1 cellular context compared by ENCODE assay signal in the genomic region with DNA sequence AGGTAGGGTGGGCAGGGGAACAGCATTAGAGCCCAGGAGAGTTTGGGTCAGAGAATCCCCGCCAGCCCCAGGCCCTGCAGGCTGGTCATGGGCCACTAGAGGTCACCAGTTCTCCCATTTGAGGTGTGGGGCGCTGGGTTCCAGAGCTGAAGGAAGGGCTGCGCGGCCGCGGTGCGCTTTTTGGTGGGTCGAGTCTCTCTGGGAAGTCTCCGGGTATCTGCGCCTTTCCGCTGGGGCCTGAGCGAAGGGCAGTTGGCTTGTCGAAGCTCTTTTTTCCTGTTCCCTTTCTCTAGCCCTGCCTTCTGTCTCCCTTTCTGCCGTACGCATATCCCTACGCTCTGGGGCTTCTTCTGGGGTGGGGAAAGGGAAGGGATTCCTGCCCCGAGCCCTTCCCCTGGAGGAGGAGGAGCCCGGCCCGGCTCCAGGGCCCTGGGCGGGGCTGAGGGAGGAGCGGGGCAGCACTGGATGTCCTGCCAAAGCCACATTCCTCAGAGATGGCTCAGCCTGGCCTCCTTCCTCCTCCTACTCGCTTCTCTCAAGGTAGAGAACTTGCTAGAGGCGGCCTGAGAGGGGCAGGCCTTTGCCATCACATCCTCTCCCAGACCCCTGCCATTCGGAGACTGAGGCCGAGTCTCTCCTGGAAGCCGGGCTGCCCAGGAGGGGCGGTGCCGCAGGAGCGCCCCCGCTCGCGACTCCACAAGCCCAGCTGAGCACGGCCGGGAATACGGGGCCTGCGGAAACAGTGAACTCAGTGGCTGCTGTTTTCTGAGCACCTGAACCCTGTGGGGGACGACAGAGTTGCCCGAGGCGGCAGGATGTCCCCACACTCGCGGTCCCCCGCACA.
TF ChIP-seq lines count a peak whose summit lies in the region.

No MANE protein-coding gene starts in this region.

TF ChIP-seq in HepG2, 621 proteins besides CTCF, POLR2A, EP300 and RAD21 (continued from another document and continues in another):
- TF ChIP-seq KAT2B (IDR thresholded peaks at IDR 0.05; ENCODE audit: borderline replicate concordance, low read depth, low read length) (no peak), JDP2 (CRISPR knock-in tag; IDR thresholded peaks at IDR 0.05; ENCODE audit: borderline replicate concordance) (no peak), HOXA3 (CRISPR knock-in tag; IDR thresholded peaks at IDR 0.05) (peak; percentile 35; the same call in 1 of the 2 replicates), ZNF570 (CRISPR knock-in tag; IDR thresholded peaks at IDR 0.05; ENCODE audit: borderline replicate concordance) (no peak), TBP (CRISPR knock-in tag; IDR thresholded peaks at IDR 0.05) (no peak), PCBP2 (optimal IDR thresholded peaks at IDR 0.05; ENCODE audit: low read depth, low read length, poor library complexity, severe bottlenecking) (peak; percentile 69), YY1 (IDR thresholded peaks at IDR 0.05; ENCODE audit: insufficient read depth, insufficient replicate concordance, low read depth, low read length) (no peak), SRSF4 (IDR thresholded peaks at IDR 0.05; ENCODE audit: low read depth, low read length, poor library complexity, severe bottlenecking) (no peak), ZNF569 (CRISPR knock-in tag; IDR thresholded peaks at IDR 0.05; ENCODE audit: borderline replicate concordance) (no peak), ZFYVE20 (CRISPR knock-in tag; IDR thresholded peaks at IDR 0.05; ENCODE audit: borderline replicate concordance, low read depth) (no peak), HMGA1 (CRISPR knock-in tag; conservative IDR thresholded peaks at IDR 0.05) (no peak), YEATS2 (CRISPR knock-in tag; IDR thresholded peaks at IDR 0.05; ENCODE audit: borderline replicate concordance) (no peak), GZF1 (CRISPR knock-in tag; IDR thresholded peaks at IDR 0.05) (no peak), ZNF768 (CRISPR knock-in tag; IDR thresholded peaks at IDR 0.05) (peak; percentile 7), ZNF790 (CRISPR knock-in tag; IDR thresholded peaks at IDR 0.05; ENCODE audit: borderline replicate concordance) (no peak), SMARCC2 (IDR thresholded peaks at IDR 0.05) (no peak), TAF15 (IDR thresholded peaks at IDR 0.05; ENCODE audit: low read depth, low read length, poor library complexity, severe bottlenecking) (no peak), SMAD3 (CRISPR knock-in tag; IDR thresholded peaks at IDR 0.05) (no peak; the same call in 1 of the 2 replicates), BORCS8-MEF2B (CRISPR knock-in tag; IDR thresholded peaks at IDR 0.05) (no peak), ZNF850 (CRISPR knock-in tag; conservative IDR thresholded peaks at IDR 0.05) (no peak), SRSF9 (IDR thresholded peaks at IDR 0.05; ENCODE audit: borderline replicate concordance, insufficient read depth, low read depth, low read length, poor library complexity, severe bottlenecking) (no peak), TMF1 (CRISPR knock-in tag; IDR thresholded peaks at IDR 0.05; ENCODE audit: low read depth) (no peak), ZBTB8A (CRISPR knock-in tag; IDR thresholded peaks at IDR 0.05; ENCODE audit: borderline replicate concordance, low read depth) (no peak; the same call in 1 of the 2 replicates), RBFOX2 (IDR thresholded peaks at IDR 0.05; ENCODE audit: low read depth, low read length) (peak; percentile 87), SKI (IDR thresholded peaks at IDR 0.05; ENCODE audit: partially characterized antibody) (no peak), FOXJ3 (CRISPR knock-in tag; IDR thresholded peaks at IDR 0.05; ENCODE audit: borderline replicate concordance) (no peak), TEAD2 (CRISPR knock-in tag; IDR thresholded peaks at IDR 0.05) (no peak), FOXO1 (CRISPR knock-in tag; IDR thresholded peaks at IDR 0.05) (no peak; the same call in none of the 2 replicates), STAG1 (CRISPR knock-in tag; IDR thresholded peaks at IDR 0.05) (peak; percentile 87), CCAR2 (optimal IDR thresholded peaks at IDR 0.05; ENCODE audit: low read depth, low read length) (no peak), REL (CRISPR knock-in tag; conservative IDR thresholded peaks at IDR 0.05) (no peak), ZNF672 (CRISPR knock-in tag; IDR thresholded peaks at IDR 0.05) (no peak), ZNF530 (CRISPR knock-in tag; IDR thresholded peaks at IDR 0.05; ENCODE audit: low read depth) (no peak), ZNF143 (CRISPR knock-in tag; IDR thresholded peaks at IDR 0.05) (no peak), U2AF1 (optimal IDR thresholded peaks at IDR 0.05; ENCODE audit: low read depth, low read length) (peak; percentile 80), KMT2A (CRISPR knock-in tag; IDR thresholded peaks at IDR 0.05) (peak; percentile 23; the same call in 1 of the 2 replicates)
- TF ChIP-seq, protein P1, sequence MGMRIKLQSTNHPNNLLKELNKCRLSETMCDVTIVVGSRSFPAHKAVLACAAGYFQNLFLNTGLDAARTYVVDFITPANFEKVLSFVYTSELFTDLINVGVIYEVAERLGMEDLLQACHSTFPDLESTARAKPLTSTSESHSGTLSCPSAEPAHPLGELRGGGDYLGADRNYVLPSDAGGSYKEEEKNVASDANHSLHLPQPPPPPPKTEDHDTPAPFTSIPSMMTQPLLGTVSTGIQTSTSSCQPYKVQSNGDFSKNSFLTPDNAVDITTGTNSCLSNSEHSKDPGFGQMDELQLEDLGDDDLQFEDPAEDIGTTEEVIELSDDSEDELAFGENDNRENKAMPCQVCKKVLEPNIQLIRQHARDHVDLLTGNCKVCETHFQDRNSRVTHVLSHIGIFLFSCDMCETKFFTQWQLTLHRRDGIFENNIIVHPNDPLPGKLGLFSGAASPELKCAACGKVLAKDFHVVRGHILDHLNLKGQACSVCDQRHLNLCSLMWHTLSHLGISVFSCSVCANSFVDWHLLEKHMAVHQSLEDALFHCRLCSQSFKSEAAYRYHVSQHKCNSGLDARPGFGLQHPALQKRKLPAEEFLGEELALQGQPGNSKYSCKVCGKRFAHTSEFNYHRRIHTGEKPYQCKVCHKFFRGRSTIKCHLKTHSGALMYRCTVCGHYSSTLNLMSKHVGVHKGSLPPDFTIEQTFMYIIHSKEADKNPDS (CRISPR knock-in tag; IDR thresholded peaks at IDR 0.05), result no peak
- TF ChIP-seq, protein P2, sequence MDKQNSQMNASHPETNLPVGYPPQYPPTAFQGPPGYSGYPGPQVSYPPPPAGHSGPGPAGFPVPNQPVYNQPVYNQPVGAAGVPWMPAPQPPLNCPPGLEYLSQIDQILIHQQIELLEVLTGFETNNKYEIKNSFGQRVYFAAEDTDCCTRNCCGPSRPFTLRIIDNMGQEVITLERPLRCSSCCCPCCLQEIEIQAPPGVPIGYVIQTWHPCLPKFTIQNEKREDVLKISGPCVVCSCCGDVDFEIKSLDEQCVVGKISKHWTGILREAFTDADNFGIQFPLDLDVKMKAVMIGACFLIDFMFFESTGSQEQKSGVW (CRISPR knock-in tag; IDR thresholded peaks at IDR 0.05; ENCODE audit: borderline replicate concordance), result no peak
- TF ChIP-seq, protein P3, sequence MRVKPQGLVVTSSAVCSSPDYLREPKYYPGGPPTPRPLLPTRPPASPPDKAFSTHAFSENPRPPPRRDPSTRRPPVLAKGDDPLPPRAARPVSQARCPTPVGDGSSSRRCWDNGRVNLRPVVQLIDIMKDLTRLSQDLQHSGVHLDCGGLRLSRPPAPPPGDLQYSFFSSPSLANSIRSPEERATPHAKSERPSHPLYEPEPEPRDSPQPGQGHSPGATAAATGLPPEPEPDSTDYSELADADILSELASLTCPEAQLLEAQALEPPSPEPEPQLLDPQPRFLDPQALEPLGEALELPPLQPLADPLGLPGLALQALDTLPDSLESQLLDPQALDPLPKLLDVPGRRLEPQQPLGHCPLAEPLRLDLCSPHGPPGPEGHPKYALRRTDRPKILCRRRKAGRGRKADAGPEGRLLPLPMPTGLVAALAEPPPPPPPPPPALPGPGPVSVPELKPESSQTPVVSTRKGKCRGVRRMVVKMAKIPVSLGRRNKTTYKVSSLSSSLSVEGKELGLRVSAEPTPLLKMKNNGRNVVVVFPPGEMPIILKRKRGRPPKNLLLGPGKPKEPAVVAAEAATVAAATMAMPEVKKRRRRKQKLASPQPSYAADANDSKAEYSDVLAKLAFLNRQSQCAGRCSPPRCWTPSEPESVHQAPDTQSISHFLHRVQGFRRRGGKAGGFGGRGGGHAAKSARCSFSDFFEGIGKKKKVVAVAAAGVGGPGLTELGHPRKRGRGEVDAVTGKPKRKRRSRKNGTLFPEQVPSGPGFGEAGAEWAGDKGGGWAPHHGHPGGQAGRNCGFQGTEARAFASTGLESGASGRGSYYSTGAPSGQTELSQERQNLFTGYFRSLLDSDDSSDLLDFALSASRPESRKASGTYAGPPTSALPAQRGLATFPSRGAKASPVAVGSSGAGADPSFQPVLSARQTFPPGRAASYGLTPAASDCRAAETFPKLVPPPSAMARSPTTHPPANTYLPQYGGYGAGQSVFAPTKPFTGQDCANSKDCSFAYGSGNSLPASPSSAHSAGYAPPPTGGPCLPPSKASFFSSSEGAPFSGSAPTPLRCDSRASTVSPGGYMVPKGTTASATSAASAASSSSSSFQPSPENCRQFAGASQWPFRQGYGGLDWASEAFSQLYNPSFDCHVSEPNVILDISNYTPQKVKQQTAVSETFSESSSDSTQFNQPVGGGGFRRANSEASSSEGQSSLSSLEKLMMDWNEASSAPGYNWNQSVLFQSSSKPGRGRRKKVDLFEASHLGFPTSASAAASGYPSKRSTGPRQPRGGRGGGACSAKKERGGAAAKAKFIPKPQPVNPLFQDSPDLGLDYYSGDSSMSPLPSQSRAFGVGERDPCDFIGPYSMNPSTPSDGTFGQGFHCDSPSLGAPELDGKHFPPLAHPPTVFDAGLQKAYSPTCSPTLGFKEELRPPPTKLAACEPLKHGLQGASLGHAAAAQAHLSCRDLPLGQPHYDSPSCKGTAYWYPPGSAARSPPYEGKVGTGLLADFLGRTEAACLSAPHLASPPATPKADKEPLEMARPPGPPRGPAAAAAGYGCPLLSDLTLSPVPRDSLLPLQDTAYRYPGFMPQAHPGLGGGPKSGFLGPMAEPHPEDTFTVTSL (CRISPR knock-in tag; IDR thresholded peaks at IDR 0.05; ENCODE audit: borderline replicate concordance), result no peak
- TF ChIP-seq, protein P4, sequence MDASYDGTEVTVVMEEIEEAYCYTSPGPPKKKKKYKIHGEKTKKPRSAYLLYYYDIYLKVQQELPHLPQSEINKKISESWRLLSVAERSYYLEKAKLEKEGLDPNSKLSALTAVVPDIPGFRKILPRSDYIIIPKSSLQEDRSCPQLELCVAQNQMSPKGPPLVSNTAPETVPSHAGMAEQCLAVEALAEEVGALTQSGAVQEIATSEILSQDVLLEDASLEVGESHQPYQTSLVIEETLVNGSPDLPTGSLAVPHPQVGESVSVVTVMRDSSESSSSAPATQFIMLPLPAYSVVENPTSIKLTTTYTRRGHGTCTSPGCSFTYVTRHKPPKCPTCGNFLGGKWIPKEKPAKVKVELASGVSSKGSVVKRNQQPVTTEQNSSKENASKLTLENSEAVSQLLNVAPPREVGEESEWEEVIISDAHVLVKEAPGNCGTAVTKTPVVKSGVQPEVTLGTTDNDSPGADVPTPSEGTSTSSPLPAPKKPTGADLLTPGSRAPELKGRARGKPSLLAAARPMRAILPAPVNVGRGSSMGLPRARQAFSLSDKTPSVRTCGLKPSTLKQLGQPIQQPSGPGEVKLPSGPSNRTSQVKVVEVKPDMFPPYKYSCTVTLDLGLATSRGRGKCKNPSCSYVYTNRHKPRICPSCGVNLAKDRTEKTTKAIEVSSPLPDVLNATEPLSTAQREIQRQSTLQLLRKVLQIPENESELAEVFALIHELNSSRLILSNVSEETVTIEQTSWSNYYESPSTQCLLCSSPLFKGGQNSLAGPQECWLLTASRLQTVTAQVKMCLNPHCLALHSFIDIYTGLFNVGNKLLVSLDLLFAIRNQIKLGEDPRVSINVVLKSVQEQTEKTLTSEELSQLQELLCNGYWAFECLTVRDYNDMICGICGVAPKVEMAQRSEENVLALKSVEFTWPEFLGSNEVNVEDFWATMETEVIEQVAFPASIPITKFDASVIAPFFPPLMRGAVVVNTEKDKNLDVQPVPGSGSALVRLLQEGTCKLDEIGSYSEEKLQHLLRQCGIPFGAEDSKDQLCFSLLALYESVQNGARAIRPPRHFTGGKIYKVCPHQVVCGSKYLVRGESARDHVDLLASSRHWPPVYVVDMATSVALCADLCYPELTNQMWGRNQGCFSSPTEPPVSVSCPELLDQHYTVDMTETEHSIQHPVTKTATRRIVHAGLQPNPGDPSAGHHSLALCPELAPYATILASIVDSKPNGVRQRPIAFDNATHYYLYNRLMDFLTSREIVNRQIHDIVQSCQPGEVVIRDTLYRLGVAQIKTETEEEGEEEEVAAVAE (CRISPR knock-in tag; IDR thresholded peaks at IDR 0.05; ENCODE audit: borderline replicate concordance), result no peak
- TF ChIP-seq, protein P5, sequence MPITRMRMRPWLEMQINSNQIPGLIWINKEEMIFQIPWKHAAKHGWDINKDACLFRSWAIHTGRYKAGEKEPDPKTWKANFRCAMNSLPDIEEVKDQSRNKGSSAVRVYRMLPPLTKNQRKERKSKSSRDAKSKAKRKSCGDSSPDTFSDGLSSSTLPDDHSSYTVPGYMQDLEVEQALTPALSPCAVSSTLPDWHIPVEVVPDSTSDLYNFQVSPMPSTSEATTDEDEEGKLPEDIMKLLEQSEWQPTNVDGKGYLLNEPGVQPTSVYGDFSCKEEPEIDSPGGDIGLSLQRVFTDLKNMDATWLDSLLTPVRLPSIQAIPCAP (CRISPR knock-in tag; IDR thresholded peaks at IDR 0.05; ENCODE audit: low read depth), result no peak
- TF ChIP-seq, protein P6, sequence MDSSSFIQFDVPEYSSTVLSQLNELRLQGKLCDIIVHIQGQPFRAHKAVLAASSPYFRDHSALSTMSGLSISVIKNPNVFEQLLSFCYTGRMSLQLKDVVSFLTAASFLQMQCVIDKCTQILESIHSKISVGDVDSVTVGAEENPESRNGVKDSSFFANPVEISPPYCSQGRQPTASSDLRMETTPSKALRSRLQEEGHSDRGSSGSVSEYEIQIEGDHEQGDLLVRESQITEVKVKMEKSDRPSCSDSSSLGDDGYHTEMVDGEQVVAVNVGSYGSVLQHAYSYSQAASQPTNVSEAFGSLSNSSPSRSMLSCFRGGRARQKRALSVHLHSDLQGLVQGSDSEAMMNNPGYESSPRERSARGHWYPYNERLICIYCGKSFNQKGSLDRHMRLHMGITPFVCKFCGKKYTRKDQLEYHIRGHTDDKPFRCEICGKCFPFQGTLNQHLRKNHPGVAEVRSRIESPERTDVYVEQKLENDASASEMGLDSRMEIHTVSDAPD (CRISPR knock-in tag; IDR thresholded peaks at IDR 0.05), result no peak
- TF ChIP-seq, protein P7, sequence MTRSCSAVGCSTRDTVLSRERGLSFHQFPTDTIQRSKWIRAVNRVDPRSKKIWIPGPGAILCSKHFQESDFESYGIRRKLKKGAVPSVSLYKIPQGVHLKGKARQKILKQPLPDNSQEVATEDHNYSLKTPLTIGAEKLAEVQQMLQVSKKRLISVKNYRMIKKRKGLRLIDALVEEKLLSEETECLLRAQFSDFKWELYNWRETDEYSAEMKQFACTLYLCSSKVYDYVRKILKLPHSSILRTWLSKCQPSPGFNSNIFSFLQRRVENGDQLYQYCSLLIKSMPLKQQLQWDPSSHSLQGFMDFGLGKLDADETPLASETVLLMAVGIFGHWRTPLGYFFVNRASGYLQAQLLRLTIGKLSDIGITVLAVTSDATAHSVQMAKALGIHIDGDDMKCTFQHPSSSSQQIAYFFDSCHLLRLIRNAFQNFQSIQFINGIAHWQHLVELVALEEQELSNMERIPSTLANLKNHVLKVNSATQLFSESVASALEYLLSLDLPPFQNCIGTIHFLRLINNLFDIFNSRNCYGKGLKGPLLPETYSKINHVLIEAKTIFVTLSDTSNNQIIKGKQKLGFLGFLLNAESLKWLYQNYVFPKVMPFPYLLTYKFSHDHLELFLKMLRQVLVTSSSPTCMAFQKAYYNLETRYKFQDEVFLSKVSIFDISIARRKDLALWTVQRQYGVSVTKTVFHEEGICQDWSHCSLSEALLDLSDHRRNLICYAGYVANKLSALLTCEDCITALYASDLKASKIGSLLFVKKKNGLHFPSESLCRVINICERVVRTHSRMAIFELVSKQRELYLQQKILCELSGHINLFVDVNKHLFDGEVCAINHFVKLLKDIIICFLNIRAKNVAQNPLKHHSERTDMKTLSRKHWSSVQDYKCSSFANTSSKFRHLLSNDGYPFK (CRISPR knock-in tag; IDR thresholded peaks at IDR 0.05; ENCODE audit: borderline replicate concordance), result peak; percentile 63
